8 cellular contexts compared by ENCODE assay signal in the genomic region with DNA sequence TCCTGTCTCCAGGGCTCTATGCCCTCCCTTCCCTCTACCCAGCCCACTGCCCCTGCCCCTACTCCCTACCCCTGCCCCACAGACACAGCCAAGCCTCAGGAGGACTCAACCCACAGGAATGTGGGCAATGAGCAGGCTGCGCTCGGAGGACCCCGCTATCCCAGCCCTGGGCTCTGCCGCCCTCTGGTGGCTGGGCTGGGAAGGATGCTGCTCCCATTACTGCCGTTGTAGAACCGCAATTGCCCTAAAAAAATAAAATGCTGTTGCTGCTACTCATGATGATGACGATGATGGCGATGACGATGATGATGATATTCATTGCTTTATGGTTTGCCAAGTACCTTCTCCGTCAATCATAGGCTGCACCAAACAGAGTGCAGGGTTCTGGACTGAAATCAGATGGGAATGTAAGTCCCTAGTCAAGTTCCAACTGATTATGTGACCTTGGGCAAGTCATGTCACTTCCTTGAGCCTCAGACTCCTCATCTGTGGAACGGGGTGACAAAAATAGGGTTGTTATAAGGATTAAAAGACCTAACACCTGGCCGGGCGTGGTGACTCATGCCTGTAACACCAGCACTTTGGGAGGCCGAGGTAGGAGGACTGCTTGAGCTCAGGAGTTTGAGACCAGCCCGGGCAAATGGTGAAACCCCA. TPM values are rescaled to one million over a fixed set of nuclear protein-coding genes. Genes with fewer than 3 reads are reported as not detected.
DNase-seq lines count a peak whose midpoint lies in the region; ATAC-seq and TF ChIP-seq lines count a peak whose summit lies in the region.

No MANE protein-coding gene starts in this region.

- H3K4me3 ChIP-seq in AG04450 (ENCODE audit: low read depth, low read length): no peak overlapping the region
- no peak overlapping the region for H3K4me3 ChIP-seq in lung

- no peaks in the 10 kb centered on the region for H3K36me3 ChIP-seq in lung (ENCODE audit: control insufficient read depth in 2 of 2, insufficient read depth in 2 of 2, low read length in 2 of 2)

- POLR2A ChIA-PET in AG04450 (lab: Yijun Ruan, JAX): interaction anchor here (1.0 kb wide), 1 partner anchor 112 kb away, joined by 3 read pairs; no protein-coding TSS in a partner anchor

- ATAC-seq in lung (ENCODE audit: insufficient read depth, low FRiP score) (no peak), HG03175 (IDR thresholded peaks at IDR 0.05; ENCODE audit: unreplicated experiment) (no peak)

- peaks cover 0 to 2% of the 10 kb centered on the region in 2 donors for H3K4me1 ChIP-seq in lung (ENCODE audit: control insufficient read depth in 2 of 2, insufficient read depth in 2 of 2, low read length in 2 of 2)

- WGBS in lung, 2 donors: 23 to 28% methylated on average over 15 of the region's 15 CpGs

- H3K27ac ChIP-seq in AG04450 (ENCODE audit: low read depth, low read length) (no peak overlapping the region), lung (ENCODE audit: low read depth in 1 of 2, low read length in 1 of 2) (no peak overlapping the region)

- CTCF ChIA-PET in AG04450 (lab: Charles Lee): interaction anchor here (0.6 to 12.1 kb wide), 7 partner anchors 24 to 499 kb away, joined by 3 to 407 read pairs (median 5); partner anchors contain the start of genes EPHA2 and FAM131C

- H3K9me3 ChIP-seq in AG04450 (ENCODE audit: control insufficient read depth, insufficient read depth, low read length) (no peaks in the 10 kb centered on the region), lung (ENCODE audit: control insufficient read depth in 2 of 2, insufficient read depth in 1 of 2, low read length in 1 of 2) (no peaks in the 10 kb centered on the region)

- no peaks in the 10 kb centered on the region for H3K27me3 ChIP-seq in AG04450 (ENCODE audit: control insufficient read depth, insufficient read depth, low read length)
- no peaks in the 10 kb centered on the region for H3K27me3 ChIP-seq in lung (ENCODE audit: control insufficient read depth, insufficient read depth)

- peak; percentile 58 for DNase-seq in AG04450 (ENCODE audit: low read depth, low spot score)
- peak; percentile 80 for DNase-seq in GM19238 (ENCODE audit: insufficient read length, low spot score)
- DNase-seq in NCI-H446 treated with DMSO at 0.1 percent for 48 hours (lab: John Stamatoyannopoulos, UW): peak; percentile 18
- peak; percentile 80 to 82 for DNase-seq in activated CD4-positive, alpha-beta T cell treated with anti-CD3 and anti-CD28 coated beads, Interleukin-2, amount 50 U/mL, for 48 hours
- peak; percentile 86 for DNase-seq in dermis blood vessel endothelial cell
- peak; percentile 71 for DNase-seq in lung (ENCODE audit: low spot score)
- DNase-seq in stimulated activated CD8-positive, alpha-beta memory T cell treated with anti-CD3 and anti-CD28 coated beads, Interleukin-15, amount 100 ng/mL, for 24 hours (ENCODE audit: low read depth): peak; percentile 66

- peak; percentile 98 for TF ChIP-seq CTCF in AG04450 (IDR thresholded peaks at IDR 0.05; ENCODE audit: low read depth, low read length)
- peak; percentile 98 for TF ChIP-seq CTCF in lung (IDR thresholded peaks at IDR 0.05; ENCODE audit: control extremely low read depth, extremely low read depth)

RNA-seq across cellular contexts. Expression of gene ARHGEF19, which starts 24.6 kb away (rescaled TPM):
- polyA plus RNA-seq in AG04450 (2011; rRNA removed) (6.7 and 9.5 TPM in 2 replicates), lung (10 to 100 TPM in 1 of 2 donors, 1 to 10 TPM in 1; 9.5 to 12.5 TPM)
- polyA minus RNA-seq in AG04450 (2011; rRNA and poly(A)+ RNA removed): 4.5 and 4.6 TPM in 2 replicates
- total RNA-seq in dermis blood vessel endothelial cell (2.7 and 3.3 TPM in 2 replicates), lung (10 to 100 TPM; 17.1 to 17.3 TPM)

RNA-seq across cellular contexts. Expression of gene EPHA2, which starts 32.0 kb away (rescaled TPM):
- polyA plus RNA-seq in AG04450 (2011; rRNA removed): 19.1 and 26.0 TPM in 2 replicates
- polyA minus RNA-seq in AG04450 (2011; rRNA and poly(A)+ RNA removed): 40.4 and 54.9 TPM in 2 replicates
- 121 and 192 TPM in 2 replicates for total RNA-seq in dermis blood vessel endothelial cell
- total RNA-seq in lung: 10 to 100 TPM; 21.3 to 35.6 TPM
- polyA plus RNA-seq in lung: 10 to 100 TPM; 17.5 to 19.8 TPM

RNA-seq across cellular contexts. Expression of gene CPLANE2, which starts 49.1 kb away (rescaled TPM):
- polyA plus RNA-seq in AG04450 (2011; rRNA removed) (3.6 and 5.7 TPM in 2 replicates), lung (1 to 10 TPM; 5.3 to 5.9 TPM)
- 8.2 and 11.6 TPM in 2 replicates for polyA minus RNA-seq in AG04450 (2011; rRNA and poly(A)+ RNA removed)
- total RNA-seq in dermis blood vessel endothelial cell (9.5 and 10.3 TPM in 2 replicates), lung (10 to 100 TPM in 1 of 2 donors, 1 to 10 TPM in 1; 4.5 to 13.7 TPM)

Comparison
In these comparisons a context has a peak if more than half of its experiments do, and no peak if none do; other contexts are left out.
1. DNase-seq: peak in every context shown above with its lines; median percentile 86 in dermis blood vessel endothelial cell; 81 in activated CD4-positive, alpha-beta T cell treated with anti-CD3 and anti-CD28 coated beads, Interleukin-2, amount 50 U/mL, for 48 hours; 80 in GM19238; 71 in lung; 66 in stimulated activated CD8-positive, alpha-beta memory T cell treated with anti-CD3 and anti-CD28 coated beads, Interleukin-15, amount 100 ng/mL, for 24 hours; 58 in AG04450; 18 in NCI-H446 treated with DMSO at 0.1 percent for 48 hours.